Comparison of ENCODE assay signal across 24 cellular contexts in the genomic region with DNA sequence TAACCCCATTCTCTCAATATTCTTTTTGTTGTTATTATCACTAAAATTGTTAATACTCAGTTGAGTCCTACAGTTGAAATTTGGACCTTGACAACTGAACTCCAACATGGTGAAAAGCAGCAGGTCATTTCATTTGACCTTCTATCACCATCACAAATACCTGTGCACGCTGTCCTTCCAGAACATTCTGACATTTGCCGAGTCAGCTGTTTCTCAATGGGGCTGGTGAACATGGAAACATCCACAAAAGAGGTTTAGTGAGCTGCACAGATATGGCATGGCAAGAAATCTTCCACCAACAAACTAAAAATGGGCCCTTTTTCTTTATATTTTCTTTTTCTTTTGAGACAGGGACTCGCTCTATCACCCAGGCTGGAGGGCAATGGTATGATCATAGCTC.
DNase-seq lines count a peak whose midpoint lies in the region; ATAC-seq and TF ChIP-seq lines count a peak whose summit lies in the region.
"Had no signal": no experiment of that assay in that cellular context is flagged by ENCODE, and none has a peak within 500 bp of the region (broad histone marks: within the 10 kb centered on the region; RNA-seq: fewer than 3 reads in every experiment).

No MANE protein-coding gene starts in this region.

- 96% methylated on average over 3 of the region's 3 CpGs for WGBS in esophagus muscularis mucosa
- WGBS in psoas muscle, 3 donors, result 85 to 92% (median 92%) methylated on average over 3 of the region's 3 CpGs

- no peak for TF ChIP-seq CTCF in left ventricle myocardium inferior (IDR thresholded peaks at IDR 0.05; ENCODE audit: borderline replicate concordance)
- no peak for TF ChIP-seq CTCF in esophagus muscularis mucosa (IDR thresholded peaks at IDR 0.05)
- TF ChIP-seq CTCF in psoas muscle (IDR thresholded peaks at IDR 0.05), result no peak
- no peak for TF ChIP-seq CTCF in uterus (IDR thresholded peaks at IDR 0.05)

- H3K4me3 ChIP-seq in left ventricle myocardium inferior (no peak overlapping the region), esophagus muscularis mucosa (no peak overlapping the region), psoas muscle (no peak overlapping the region), uterus (no peak overlapping the region)
- H3K4me3 ChIP-seq: ascending aorta, gastroesophageal sphincter, HAP-1, thoracic aorta had no signal

- H3K36me3 ChIP-seq in left ventricle myocardium inferior (no peaks in the 10 kb centered on the region), esophagus muscularis mucosa (no peaks in the 10 kb centered on the region), psoas muscle (ENCODE audit: insufficient read depth in 1 of 2, low read depth in 1 of 2) (no peaks in the 10 kb centered on the region), uterus (no peaks in the 10 kb centered on the region)
- H3K36me3 ChIP-seq: ascending aorta, gastroesophageal sphincter, HAP-1, thoracic aorta had no signal

- H3K9me3 ChIP-seq in left ventricle myocardium inferior (replicated peaks), result no peaks in the 10 kb centered on the region
- no peaks in the 10 kb centered on the region for H3K9me3 ChIP-seq in esophagus muscularis mucosa
- H3K9me3 ChIP-seq in psoas muscle, result no peaks in the 10 kb centered on the region
- no peaks in the 10 kb centered on the region for H3K9me3 ChIP-seq in uterus
- H3K9me3 ChIP-seq: ascending aorta, gastroesophageal sphincter, HAP-1, SK-N-SH, thoracic aorta had no signal

- H3K4me1 ChIP-seq in left ventricle myocardium inferior, result peaks cover 51% of the 10 kb centered on the region
- H3K4me1 ChIP-seq in esophagus muscularis mucosa, result peaks cover 11 to 30% (median 25%) of the 10 kb centered on the region in 4 donors
- peaks cover 41% of the 10 kb centered on the region for H3K4me1 ChIP-seq in psoas muscle
- peaks cover 3 to 5% of the 10 kb centered on the region in 2 donors for H3K4me1 ChIP-seq in uterus
- H3K4me1 ChIP-seq: HAP-1 had no signal

- TF ChIP-seq POLR2A in esophagus muscularis mucosa (IDR thresholded peaks at IDR 0.05; ENCODE audit: low read depth), result no peak
- TF ChIP-seq POLR2A in uterus (IDR thresholded peaks at IDR 0.05), result no peak

- TF ChIP-seq EP300 in esophagus muscularis mucosa (IDR thresholded peaks at IDR 0.05), result no peak

- ATAC-seq in Right ventricle myocardium superior (ENCODE audit: poor library complexity) (no peak), psoas muscle (no peak)
- ATAC-seq: activated CD4-positive, CD25-positive, alpha-beta regulatory T cell treated with anti-CD3 and anti-CD28 coated beads, Interleukin-2, amount 50 U/mL, for 24 hours; natural killer cell treated with Interleukin-12 subunit alpha and Interleukin-12 subunit beta and Interleukin-15 and Interleukin-18, amount 100 ng/mL, for 72 hours; right cardiac atrium; stimulated activated effector memory CD8-positive, alpha-beta T cell treated with anti-CD3 and anti-CD28 coated beads, Interleukin-12 subunit alpha, Interleukin-12 subunit beta, amount 100 ng/mL, for 72 hours had no signal

- no peak for DNase-seq in left ventricle myocardium inferior
- DNase-seq in Right ventricle myocardium superior, result no peak
- DNase-seq in esophagus muscularis mucosa (ENCODE audit: extremely low spot score), result no peak
- DNase-seq in psoas muscle, result no peak
- no peak for DNase-seq in uterus
- no peak for DNase-seq in HCEC 1CT
- DNase-seq in DMS79 (lab: John Stamatoyannopoulos, UW), result no peak
- DNase-seq in NCI-H2171 treated with DMSO at 0.1 percent for 48 hours (lab: John Stamatoyannopoulos, UW), result no peak
- DNase-seq: activated CD4-positive, alpha-beta memory T cell treated with anti-CD3 and anti-CD28 coated beads, Interleukin-2, amount 10 ng/mL, durations not matched to agents 7 days and 5 days; activated CD8-positive, alpha-beta memory T cell treated with anti-CD3 and anti-CD28 coated beads, Interleukin-2, amount 50 U/mL, for 48 hours; DMS79 treated with DMSO at 0.1 percent for 48 hours; hippocampal formation; NCI-H1436 treated with DMSO at 0.1 percent for 48 hours; right cardiac atrium; SK-N-SH; stimulated activated CD4-positive, alpha-beta T cell treated with anti-CD3 and anti-CD28 coated beads, Interleukin-4, amount 100 ng/mL, for 24 hours had no signal

- intact Hi-C loops in left ventricle myocardium inferior (cut with micrococcal nuclease), result no loop called here
- intact Hi-C loops in Right ventricle myocardium superior (cut with DNase I), result no loop called here
- intact Hi-C loops in esophagus muscularis mucosa (cut with DNase I), result no loop called here
- intact Hi-C loops in psoas muscle (cut with DNase I), result no loop called here
- intact Hi-C loops in uterus (cut with DNase I; ENCODE audit: low total_unique reads), result no loop called here

- no peaks in the 10 kb centered on the region for H3K27me3 ChIP-seq in left ventricle myocardium inferior (ENCODE audit: low read depth)
- H3K27me3 ChIP-seq in esophagus muscularis mucosa, result no peaks in the 10 kb centered on the region
- no peaks in the 10 kb centered on the region for H3K27me3 ChIP-seq in psoas muscle (ENCODE audit: insufficient read depth in 3 of 3, low read length in 2 of 3)
- no peaks in the 10 kb centered on the region for H3K27me3 ChIP-seq in uterus
- H3K27me3 ChIP-seq: ascending aorta, gastroesophageal sphincter had no signal

- H3K27ac ChIP-seq in left ventricle myocardium inferior (replicated peaks) (peak overlapping the region; percentile 61), esophagus muscularis mucosa (replicated peaks in 1 of 4) (peak overlapping the region in 3 of 4 donors; percentile 25 to 56 (median 47)), psoas muscle (peak overlapping the region; percentile 71), uterus (peak overlapping the region; percentile 73 to 75)
- H3K27ac ChIP-seq: ascending aorta, RWPE1, thoracic aorta had no signal
